In genomic region chr17:282000-282911, GRCh38 we compare ENCODE assay signal across 21 cellular contexts.
A peak's percentile ranks its signal among the peaks of the same experiment; 100 is the strongest.
DNase-seq lines count a peak whose midpoint lies in the region; ATAC-seq and TF ChIP-seq lines count a peak whose summit lies in the region.
"Had no signal": no experiment of that assay in that cellular context is flagged by ENCODE, and none has a peak within 500 bp of the region (broad histone marks: within the 10 kb centered on the region; RNA-seq: fewer than 3 reads in every experiment).

No MANE protein-coding gene starts in this region.

- intact Hi-C loops in cardiac septum (cut with DNase I) (no loop called here), left ventricle myocardium superior (cut with micrococcal nuclease) (no loop called here), right lobe of liver (cut with DNase I) (no loop called here), prostate gland (cut with DNase I) (no loop called here)

- DNase-seq in cardiac septum (ENCODE audit: low spot score) (peak; percentile 54), left ventricle myocardium superior (no peak), RWPE2 (ENCODE audit: low spot score) (peak; percentile 27), right lobe of liver (peak; percentile 5 to 34 (median 34)), ureter (ENCODE audit: low spot score) (peak; percentile 33), prostate gland (ENCODE audit: low spot score) (no peak), NCI-H748 treated with DMSO at 0.1 percent for 48 hours (lab: John Stamatoyannopoulos, UW) (no peak)
- DNase-seq: ACHN; activated gamma-delta T cell; anterior cingulate cortex; CD4-positive, CD25-positive, alpha-beta regulatory T cell; DMS53; endodermal cell; mesendoderm; NCI-H1930; NCI-H446 treated with DMSO at 0.1 percent for 48 hours; SHP77 treated with DMSO at 0.1 percent for 48 hours; T-helper 9 cell had no signal

- no peaks in the 10 kb centered on the region for H3K27me3 ChIP-seq in RWPE2 (ENCODE audit: insufficient read depth, poor library complexity, severe bottlenecking)
- no peaks in the 10 kb centered on the region for H3K27me3 ChIP-seq in right lobe of liver
- H3K27me3 ChIP-seq in prostate gland (replicated peaks; ENCODE audit: insufficient read depth), result no peaks in the 10 kb centered on the region
- H3K27me3 ChIP-seq: upper lobe of left lung had no signal

- TF ChIP-seq POLR2A in right lobe of liver (IDR thresholded peaks at IDR 0.05) (no peak), prostate gland (IDR thresholded peaks at IDR 0.05) (no peak)

- ATAC-seq in left ventricle myocardium superior, result no peak
- ATAC-seq in RWPE2 (ENCODE audit: low read depth), result no peak
- ATAC-seq in right lobe of liver, result no peak
- ATAC-seq in GM21619 (IDR thresholded peaks at IDR 0.05; ENCODE audit: unreplicated experiment), result no peak
- ATAC-seq: stimulated activated naive CD8-positive, alpha-beta T cell treated with anti-CD3 and anti-CD28 coated beads, Interleukin-15, amount 100 ng/mL, for 72 hours had no signal

- no peaks in the 10 kb centered on the region for H3K36me3 ChIP-seq in RWPE2 (ENCODE audit: low read depth)
- H3K36me3 ChIP-seq in right lobe of liver, result peaks cover 0 to 4% (median 1%) of the 10 kb centered on the region in 4 donors
- H3K36me3 ChIP-seq in prostate gland, result no peaks in the 10 kb centered on the region

- H3K4me1 ChIP-seq in RWPE2 (ENCODE audit: insufficient read depth, poor library complexity, severe bottlenecking), result no peaks in the 10 kb centered on the region
- no peaks in the 10 kb centered on the region for H3K4me1 ChIP-seq in right lobe of liver
- H3K4me1 ChIP-seq in prostate gland (replicated peaks), result no peaks in the 10 kb centered on the region

- TF ChIP-seq CTCF in RWPE2 (IDR thresholded peaks at IDR 0.05; ENCODE audit: poor library complexity, severe bottlenecking), result no peak
- TF ChIP-seq CTCF in right lobe of liver (IDR thresholded peaks at IDR 0.05), result no peak
- no peak for TF ChIP-seq CTCF in prostate gland (IDR thresholded peaks at IDR 0.05)

- H3K9me3 ChIP-seq in RWPE2 (ENCODE audit: severe bottlenecking) (no peaks in the 10 kb centered on the region), right lobe of liver (no peaks in the 10 kb centered on the region), prostate gland (no peaks in the 10 kb centered on the region)
- H3K9me3 ChIP-seq: upper lobe of left lung had no signal

- WGBS in right lobe of liver (ENCODE audit: insufficient coverage, low coverage, low lambda C conversion rate, missing lambda C conversion rate), result 83% methylated on average over 25 of the region's 32 CpGs
- 80% methylated on average over 32 of the region's 32 CpGs for WGBS in prostate gland

- H3K27ac ChIP-seq in RWPE2 (ENCODE audit: poor library complexity, severe bottlenecking) (no peak overlapping the region), right lobe of liver (no peak overlapping the region), prostate gland (no peak overlapping the region)
- H3K27ac ChIP-seq: upper lobe of left lung had no signal

- H3K4me3 ChIP-seq in RWPE2 (ENCODE audit: severe bottlenecking) (no peak overlapping the region), right lobe of liver (no peak overlapping the region), prostate gland (no peak overlapping the region)
- H3K4me3 ChIP-seq: upper lobe of left lung had no signal

Comparison
In these comparisons a context has a peak if more than half of its experiments do, and no peak if none do; other contexts are left out.
1. DNase-seq: peak in cardiac septum (single experiment), RWPE2 (single experiment), right lobe of liver (3 of 3) and ureter (single experiment); none in left ventricle myocardium superior (single experiment), prostate gland (single experiment) and NCI-H748 treated with DMSO at 0.1 percent for 48 hours (single experiment).